ENCODE assay signal across 1 cellular context in the genomic region with DNA sequence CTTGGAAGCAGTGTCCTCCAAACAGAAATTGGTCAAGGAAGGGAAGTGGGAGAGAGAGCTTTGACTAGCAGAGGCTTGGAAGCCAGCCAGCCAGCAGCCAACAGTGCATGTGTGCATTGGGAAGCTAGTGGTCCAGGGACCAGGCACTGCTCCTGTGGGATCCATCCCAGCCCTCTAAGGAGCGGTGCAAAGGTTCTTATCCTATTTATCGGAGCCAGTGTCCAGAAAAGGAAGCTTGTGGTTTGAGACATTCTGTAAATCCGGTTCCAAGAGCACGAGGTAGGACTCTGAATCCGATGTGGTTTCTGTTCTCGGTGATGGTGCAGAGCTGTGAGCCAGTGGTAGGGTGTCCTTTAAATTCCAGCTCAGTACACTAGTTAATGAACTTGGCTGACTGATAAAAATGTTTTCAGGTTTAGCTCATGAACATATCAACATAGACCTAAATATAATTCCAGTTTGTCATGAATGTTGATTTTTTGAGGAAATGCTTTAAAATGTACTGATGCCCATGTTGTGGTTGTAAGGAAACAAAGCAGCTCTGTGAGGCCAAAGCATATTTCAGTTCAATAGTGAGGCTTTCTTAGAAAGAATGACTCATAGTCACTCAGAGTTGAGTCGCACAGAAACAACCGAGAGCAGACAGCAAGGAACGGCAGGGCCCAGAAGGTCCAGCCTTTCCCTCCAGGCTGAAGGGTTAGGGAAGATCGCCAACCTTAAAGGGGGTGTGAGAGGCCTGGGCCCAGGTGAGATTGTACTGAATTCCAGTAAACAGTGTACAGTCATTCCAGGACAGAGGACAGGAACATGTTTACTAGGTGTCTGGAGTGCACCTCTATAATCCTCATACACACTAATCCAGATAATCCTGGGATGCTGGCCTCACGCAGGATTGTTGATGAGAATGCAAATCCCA.
TF ChIP-seq lines count a peak whose summit lies in the region.

No MANE protein-coding gene starts in this region.

TF ChIP-seq in HEK293, 187 proteins besides CTCF, POLR2A, EP300 and RAD21 (continued from another document):
- TF ChIP-seq ZFP3 (tag by site-specific recombination; IDR thresholded peaks at IDR 0.05; ENCODE audit: low read depth) (no peak), ZNF677 (tag by site-specific recombination; IDR thresholded peaks at IDR 0.05) (no peak), ZNF184 (tag by site-specific recombination; IDR thresholded peaks at IDR 0.05) (peak; percentile 65), ZNF155 (tag by site-specific recombination; IDR thresholded peaks at IDR 0.05) (no peak), ZFP37 (tag by site-specific recombination; IDR thresholded peaks at IDR 0.05) (peak; percentile 56; the same call in 1 of the 2 replicates), RBAK (tag by site-specific recombination; IDR thresholded peaks at IDR 0.05) (no peak), ZNF664 (tag by site-specific recombination; IDR thresholded peaks at IDR 0.05) (no peak), ZNF600 (tag by site-specific recombination; IDR thresholded peaks at IDR 0.05) (peak; percentile 97), ZSCAN30 (tag by site-specific recombination; IDR thresholded peaks at IDR 0.05) (peak; percentile 100), KLF16 (tag by site-specific recombination; IDR thresholded peaks at IDR 0.05) (no peak), SALL2 (tag by site-specific recombination; IDR thresholded peaks at IDR 0.05; ENCODE audit: borderline replicate concordance) (no peak), ZNF335 (tag by site-specific recombination; conservative IDR thresholded peaks at IDR 0.05) (peak; percentile 42; the same call in 1 of the 2 replicates), IKZF3 (tag by site-specific recombination; IDR thresholded peaks at IDR 0.05) (peak; percentile 79), ZNF629 (tag by site-specific recombination; IDR thresholded peaks at IDR 0.05) (peak; percentile 42), ZNF660 (tag by site-specific recombination; IDR thresholded peaks at IDR 0.05) (peak; percentile 87), KLF8 (tag by site-specific recombination; IDR thresholded peaks at IDR 0.05) (0 out of 2 replicates have a peak, but pooled peaks have one; percentile 37), ZNF10 (tag by site-specific recombination; IDR thresholded peaks at IDR 0.05) (peak; percentile 60), KLF9 (tag by site-specific recombination; IDR thresholded peaks at IDR 0.05; ENCODE audit: low read depth) (peak; percentile 39)
- TF ChIP-seq, protein P1, sequence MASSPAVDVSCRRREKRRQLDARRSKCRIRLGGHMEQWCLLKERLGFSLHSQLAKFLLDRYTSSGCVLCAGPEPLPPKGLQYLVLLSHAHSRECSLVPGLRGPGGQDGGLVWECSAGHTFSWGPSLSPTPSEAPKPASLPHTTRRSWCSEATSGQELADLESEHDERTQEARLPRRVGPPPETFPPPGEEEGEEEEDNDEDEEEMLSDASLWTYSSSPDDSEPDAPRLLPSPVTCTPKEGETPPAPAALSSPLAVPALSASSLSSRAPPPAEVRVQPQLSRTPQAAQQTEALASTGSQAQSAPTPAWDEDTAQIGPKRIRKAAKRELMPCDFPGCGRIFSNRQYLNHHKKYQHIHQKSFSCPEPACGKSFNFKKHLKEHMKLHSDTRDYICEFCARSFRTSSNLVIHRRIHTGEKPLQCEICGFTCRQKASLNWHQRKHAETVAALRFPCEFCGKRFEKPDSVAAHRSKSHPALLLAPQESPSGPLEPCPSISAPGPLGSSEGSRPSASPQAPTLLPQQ (tag by site-specific recombination; IDR thresholded peaks at IDR 0.05), result peak; percentile 99
- TF ChIP-seq, protein P2, sequence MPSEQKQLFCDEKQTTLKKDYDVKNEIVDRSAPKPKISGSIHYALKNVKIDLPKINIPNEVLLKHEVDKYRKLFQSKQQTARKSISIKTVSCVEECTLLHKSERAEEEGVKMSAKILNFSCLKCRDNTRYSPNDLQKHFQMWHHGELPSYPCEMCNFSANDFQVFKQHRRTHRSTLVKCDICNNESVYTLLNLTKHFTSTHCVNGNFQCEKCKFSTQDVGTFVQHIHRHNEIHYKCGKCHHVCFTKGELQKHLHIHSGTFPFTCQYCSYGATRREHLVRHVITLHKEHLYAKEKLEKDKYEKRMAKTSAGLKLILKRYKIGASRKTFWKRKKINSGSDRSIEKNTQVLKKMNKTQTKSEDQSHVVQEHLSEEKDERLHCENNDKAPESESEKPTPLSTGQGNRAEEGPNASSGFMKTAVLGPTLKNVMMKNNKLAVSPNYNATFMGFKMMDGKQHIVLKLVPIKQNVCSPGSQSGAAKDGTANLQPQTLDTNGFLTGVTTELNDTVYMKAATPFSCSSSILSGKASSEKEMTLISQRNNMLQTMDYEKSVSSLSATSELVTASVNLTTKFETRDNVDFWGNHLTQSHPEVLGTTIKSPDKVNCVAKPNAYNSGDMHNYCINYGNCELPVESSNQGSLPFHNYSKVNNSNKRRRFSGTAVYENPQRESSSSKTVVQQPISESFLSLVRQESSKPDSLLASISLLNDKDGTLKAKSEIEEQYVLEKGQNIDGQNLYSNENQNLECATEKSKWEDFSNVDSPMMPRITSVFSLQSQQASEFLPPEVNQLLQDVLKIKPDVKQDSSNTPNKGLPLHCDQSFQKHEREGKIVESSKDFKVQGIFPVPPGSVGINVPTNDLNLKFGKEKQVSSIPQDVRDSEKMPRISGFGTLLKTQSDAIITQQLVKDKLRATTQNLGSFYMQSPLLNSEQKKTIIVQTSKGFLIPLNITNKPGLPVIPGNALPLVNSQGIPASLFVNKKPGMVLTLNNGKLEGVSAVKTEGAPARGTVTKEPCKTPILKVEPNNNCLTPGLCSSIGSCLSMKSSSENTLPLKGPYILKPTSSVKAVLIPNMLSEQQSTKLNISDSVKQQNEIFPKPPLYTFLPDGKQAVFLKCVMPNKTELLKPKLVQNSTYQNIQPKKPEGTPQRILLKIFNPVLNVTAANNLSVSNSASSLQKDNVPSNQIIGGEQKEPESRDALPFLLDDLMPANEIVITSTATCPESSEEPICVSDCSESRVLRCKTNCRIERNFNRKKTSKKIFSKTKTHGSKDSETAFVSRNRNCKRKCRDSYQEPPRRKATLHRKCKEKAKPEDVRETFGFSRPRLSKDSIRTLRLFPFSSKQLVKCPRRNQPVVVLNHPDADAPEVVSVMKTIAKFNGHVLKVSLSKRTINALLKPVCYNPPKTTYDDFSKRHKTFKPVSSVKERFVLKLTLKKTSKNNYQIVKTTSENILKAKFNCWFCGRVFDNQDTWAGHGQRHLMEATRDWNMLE (tag by site-specific recombination; conservative IDR thresholded peaks at IDR 0.05; ENCODE audit: low read depth), result no peak
- TF ChIP-seq, protein P3, sequence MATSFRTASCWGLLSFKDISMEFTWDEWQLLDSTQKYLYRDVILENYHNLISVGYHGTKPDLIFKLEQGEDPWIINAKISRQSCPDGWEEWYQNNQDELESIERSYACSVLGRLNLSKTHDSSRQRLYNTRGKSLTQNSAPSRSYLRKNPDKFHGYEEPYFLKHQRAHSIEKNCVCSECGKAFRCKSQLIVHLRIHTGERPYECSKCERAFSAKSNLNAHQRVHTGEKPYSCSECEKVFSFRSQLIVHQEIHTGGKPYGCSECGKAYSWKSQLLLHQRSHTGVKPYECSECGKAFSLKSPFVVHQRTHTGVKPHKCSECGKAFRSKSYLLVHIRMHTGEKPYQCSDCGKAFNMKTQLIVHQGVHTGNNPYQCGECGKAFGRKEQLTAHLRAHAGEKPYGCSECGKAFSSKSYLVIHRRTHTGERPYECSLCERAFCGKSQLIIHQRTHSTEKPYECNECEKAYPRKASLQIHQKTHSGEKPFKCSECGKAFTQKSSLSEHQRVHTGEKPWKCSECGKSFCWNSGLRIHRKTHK (tag by site-specific recombination; IDR thresholded peaks at IDR 0.05), result no peak
